Comparison of ENCODE assay signal across 3 cellular contexts in genomic region chr5:111697215-111697614, GRCh38.
TF ChIP-seq lines count a peak whose summit lies in the region.

No MANE protein-coding gene starts in this region.

TF ChIP-seq in SK-N-SH treated with all-trans-retinoic acid at 6 μM for 48 hours, 23 proteins besides CTCF, POLR2A, EP300 and RAD21 (continues in another document):
- no peak for TF ChIP-seq TSHZ2 (CRISPR knock-in tag; IDR thresholded peaks at IDR 0.05)
- no peak for TF ChIP-seq SNAI2 (CRISPR knock-in tag; IDR thresholded peaks at IDR 0.05)
- TF ChIP-seq ZFP3 (CRISPR knock-in tag; IDR thresholded peaks at IDR 0.05) = no peak
- TF ChIP-seq ISL1 (CRISPR knock-in tag; IDR thresholded peaks at IDR 0.05) = no peak
- TF ChIP-seq CSDC2 (CRISPR knock-in tag; IDR thresholded peaks at IDR 0.05) = no peak
- TF ChIP-seq ARNTL (CRISPR knock-in tag; IDR thresholded peaks at IDR 0.05; ENCODE audit: borderline replicate concordance, low read depth) = no peak
- TF ChIP-seq ZNF70 (CRISPR knock-in tag; IDR thresholded peaks at IDR 0.05) = no peak
- TF ChIP-seq TCF4 (CRISPR knock-in tag; IDR thresholded peaks at IDR 0.05; ENCODE audit: borderline replicate concordance) = no peak
- no peak for TF ChIP-seq RARB (CRISPR knock-in tag; IDR thresholded peaks at IDR 0.05)
- no peak for TF ChIP-seq OSR1 (CRISPR knock-in tag; IDR thresholded peaks at IDR 0.05)
- TF ChIP-seq PATZ1 (CRISPR knock-in tag; IDR thresholded peaks at IDR 0.05; ENCODE audit: borderline replicate concordance) = no peak
- no peak for TF ChIP-seq ZC3H10 (CRISPR knock-in tag; IDR thresholded peaks at IDR 0.05)
- no peak for TF ChIP-seq ZFP30 (CRISPR knock-in tag; IDR thresholded peaks at IDR 0.05)
- TF ChIP-seq CREB5 (CRISPR knock-in tag; IDR thresholded peaks at IDR 0.05; ENCODE audit: low read depth) = no peak
- no peak for TF ChIP-seq TOX (CRISPR knock-in tag; IDR thresholded peaks at IDR 0.05; ENCODE audit: borderline replicate concordance)
- TF ChIP-seq ZNF8 (CRISPR knock-in tag; IDR thresholded peaks at IDR 0.05) = no peak

TF ChIP-seq in SK-N-SH, 30 proteins besides CTCF, POLR2A, EP300 and RAD21 (continued from another document):
- TF ChIP-seq NRF1 (IDR thresholded peaks at IDR 0.05; ENCODE audit: low read depth, low read length) = no peak
- no peak for TF ChIP-seq JUND (IDR thresholded peaks at IDR 0.05)
- no peak for TF ChIP-seq ELF1 (IDR thresholded peaks at IDR 0.05)

TF ChIP-seq in endothelial cell of umbilical vein, 7 proteins besides CTCF, POLR2A, EP300 and RAD21 (continued from another document):
- no peak for TF ChIP-seq POLR2AphosphoS5 (IDR thresholded peaks at IDR 0.05; ENCODE audit: insufficient read depth, low read depth, low read length)
TF ChIP-seq in endothelial cell of umbilical vein: peak in this region for 0.
